24 cellular contexts compared by ENCODE assay signal in genomic region chr16:74899786-74900185, GRCh38.
DNase-seq lines count a peak whose midpoint lies in the region; ATAC-seq and TF ChIP-seq lines count a peak whose summit lies in the region.
"Had no signal": no experiment of that assay in that cellular context is flagged by ENCODE, and none has a peak within 500 bp of the region (broad histone marks: within the 10 kb centered on the region; RNA-seq: fewer than 3 reads in every experiment).

No MANE protein-coding gene starts in this region.

- 0 out of 2 replicates have a peak, but pooled peaks cover 8% of the 10 kb centered on the region for H4K20me1 ChIP-seq in GM23338 (replicated peaks; ENCODE audit: insufficient read depth)
- H4K20me1 ChIP-seq: BLaER1 treated with 17β-estradiol and CSF1 and Interleukin-3, amounts not matched to agents 10 nM and 100 nM had no signal

- H3K4me2 ChIP-seq in GM23338 = no peak overlapping the region
- H3K4me2 ChIP-seq: A549; BLaER1 treated with 17β-estradiol and CSF1 and Interleukin-3, amounts not matched to agents 10 nM and 100 nM had no signal

- H3K27me3 Mint-ChIP-seq in GM23338 (ENCODE audit: insufficient read depth, low read depth, poor library complexity) (peaks cover 4% of the 10 kb centered on the region), T-helper 17 cell (no peaks in the 10 kb centered on the region), type B pancreatic cell (no peaks in the 10 kb centered on the region)
- H3K27me3 Mint-ChIP-seq in central memory CD8-positive, alpha-beta T cell = no peaks in the 10 kb centered on the region
- H3K27me3 Mint-ChIP-seq: CD4-positive, alpha-beta T cell; CD8-positive, alpha-beta memory T cell had no signal

- TF ChIP-seq CTCF in GM23338 (conservative IDR thresholded peaks at IDR 0.05; ENCODE audit: low read depth in 2 of 2) (no peak), type B pancreatic cell (conservative IDR thresholded peaks at IDR 0.05) (no peak)

- DNase-seq in GM23338 (ENCODE audit: low spot score) (no peak), T-helper 17 cell (no peak), type B pancreatic cell (ENCODE audit: extremely low spot score, unreplicated experiment) (no peak)
- no peak for DNase-seq in central memory CD8-positive, alpha-beta T cell (ENCODE audit: low spot score in 2 of 2)
- DNase-seq in stimulated activated effector memory CD8-positive, alpha-beta T cell treated with anti-CD3 and anti-CD28 coated beads, Interleukin-12 subunit alpha, Interleukin-12 subunit beta, amount 100 ng/mL, for 72 hours (ENCODE audit: low spot score in 2 of 2) = no peak
- DNase-seq: 8988T; ACHN; AML-193; BE2C; CD4-positive, alpha-beta T cell; CD8-positive, alpha-beta memory T cell; DMS 273 treated with DMSO at 0.1 percent for 48 hours; DMS79; EL; GDM1; GM23248; H9 had no signal

- H3K9me2 ChIP-seq in GM23338 (ENCODE audit: insufficient read depth) = no peaks in the 10 kb centered on the region

- no peaks in the 10 kb centered on the region for H3K9me3 ChIP-seq in T-helper 17 cell (ENCODE audit: control insufficient read depth, low read length, poor library complexity, severe bottlenecking)
- H3K9me3 ChIP-seq: A549; BE2C; BLaER1 treated with 17β-estradiol and CSF1 and Interleukin-3, amounts not matched to agents 10 nM and 100 nM had no signal

- H3K4me3 Mint-ChIP-seq in GM23338 (no peak overlapping the region), T-helper 17 cell (peak overlapping the region; percentile 43), type B pancreatic cell (no peak overlapping the region)
- no peak overlapping the region for H3K4me3 Mint-ChIP-seq in central memory CD8-positive, alpha-beta T cell
- no peak overlapping the region for H3K4me3 Mint-ChIP-seq in stimulated activated effector memory CD8-positive, alpha-beta T cell treated with anti-CD3 and anti-CD28 coated beads, Interleukin-12 subunit alpha, Interleukin-12 subunit beta, amount 100 ng/mL, for 72 hours
- H3K4me3 Mint-ChIP-seq: CD14-positive monocyte; CD4-positive, alpha-beta T cell; CD8-positive, alpha-beta memory T cell; H9 had no signal

- H3K4me1 ChIP-seq in GM23338 (ENCODE audit: insufficient read depth) = peaks cover 6% of the 10 kb centered on the region; the same call in 1 of the 2 replicates
- H3K4me1 ChIP-seq: BE2C had no signal

- H3K4me1 Mint-ChIP-seq in GM23338 (peaks cover 12% of the 10 kb centered on the region), T-helper 17 cell (peaks cover 12% of the 10 kb centered on the region), type B pancreatic cell (ENCODE audit: unreplicated experiment) (no peaks in the 10 kb centered on the region)
- no peaks in the 10 kb centered on the region for H3K4me1 Mint-ChIP-seq in central memory CD8-positive, alpha-beta T cell
- H3K4me1 Mint-ChIP-seq in stimulated activated effector memory CD8-positive, alpha-beta T cell treated with anti-CD3 and anti-CD28 coated beads, Interleukin-12 subunit alpha, Interleukin-12 subunit beta, amount 100 ng/mL, for 72 hours = peaks cover 4% of the 10 kb centered on the region
- H3K4me1 Mint-ChIP-seq: CD8-positive, alpha-beta memory T cell had no signal

- H3K36me3 Mint-ChIP-seq in GM23338 (ENCODE audit: low read depth) = peaks cover 22% of the 10 kb centered on the region; the same call in 2 of the 3 replicates
- peaks cover 9% of the 10 kb centered on the region for H3K36me3 Mint-ChIP-seq in T-helper 17 cell (ENCODE audit: low read depth)
- H3K36me3 Mint-ChIP-seq in central memory CD8-positive, alpha-beta T cell (ENCODE audit: insufficient read depth) = peaks cover 14% of the 10 kb centered on the region
- H3K36me3 Mint-ChIP-seq in stimulated activated effector memory CD8-positive, alpha-beta T cell treated with anti-CD3 and anti-CD28 coated beads, Interleukin-12 subunit alpha, Interleukin-12 subunit beta, amount 100 ng/mL, for 72 hours = peaks cover 77% of the 10 kb centered on the region
- peaks cover 38% of the 10 kb centered on the region for H3K36me3 Mint-ChIP-seq in type B pancreatic cell

- peaks cover 18% of the 10 kb centered on the region for H3K36me3 ChIP-seq in GM23338 (ENCODE audit: insufficient read depth)
- H3K36me3 ChIP-seq: BE2C had no signal

- no peak overlapping the region for H3K27ac ChIP-seq in GM23338 (ENCODE audit: low read depth)
- H3K27ac ChIP-seq: A549; BLaER1 treated with 17β-estradiol and CSF1 and Interleukin-3, amounts not matched to agents 10 nM and 100 nM; GM23248 had no signal

- H2AFZ ChIP-seq in GM23338 = no peak overlapping the region
- H2AFZ ChIP-seq: GM23248 had no signal

- H3K27me3 ChIP-seq in GM23338 (ENCODE audit: insufficient read depth) = no peaks in the 10 kb centered on the region
- H3K27me3 ChIP-seq: BE2C; BLaER1 treated with 17β-estradiol and CSF1 and Interleukin-3, amounts not matched to agents 10 nM and 100 nM had no signal

- ATAC-seq in GM23338 (no peak), T-helper 17 cell (no peak), GM19351 (IDR thresholded peaks at IDR 0.05; ENCODE audit: unreplicated experiment) (no peak), GM21526 (IDR thresholded peaks at IDR 0.05; ENCODE audit: low FRiP score, unreplicated experiment) (no peak)
- ATAC-seq in central memory CD8-positive, alpha-beta T cell (replicated peaks; ENCODE audit: extremely low read depth, poor library complexity, severe bottlenecking) = no peak
- no peak for ATAC-seq in stimulated activated effector memory CD8-positive, alpha-beta T cell treated with anti-CD3 and anti-CD28 coated beads, Interleukin-12 subunit alpha, Interleukin-12 subunit beta, amount 100 ng/mL, for 72 hours
- ATAC-seq: A549, GM12878, HCT116 had no signal

- H3K27ac Mint-ChIP-seq in GM23338 = 0 out of 2 replicates have a peak overlapping the region, but pooled peaks have one; percentile 22
- H3K27ac Mint-ChIP-seq in T-helper 17 cell = no peak overlapping the region
- H3K27ac Mint-ChIP-seq in central memory CD8-positive, alpha-beta T cell (ENCODE audit: low read depth) = peak overlapping the region; percentile 5
- H3K27ac Mint-ChIP-seq in stimulated activated effector memory CD8-positive, alpha-beta T cell treated with anti-CD3 and anti-CD28 coated beads, Interleukin-12 subunit alpha, Interleukin-12 subunit beta, amount 100 ng/mL, for 72 hours = peak overlapping the region; percentile 1
- no peak overlapping the region for H3K27ac Mint-ChIP-seq in type B pancreatic cell
- H3K27ac Mint-ChIP-seq: CD4-positive, alpha-beta T cell had no signal

- no peaks in the 10 kb centered on the region for H3F3A ChIP-seq in GM23338 (replicated peaks; ENCODE audit: low read depth)

- no peak overlapping the region for H3K4me3 ChIP-seq in GM23338
- H3K4me3 ChIP-seq: A549; BLaER1 treated with 17β-estradiol and CSF1 and Interleukin-3, amounts not matched to agents 10 nM and 100 nM; GM12878; GM23248 had no signal

- H3K9me3 Mint-ChIP-seq in GM23338 (no peaks in the 10 kb centered on the region), type B pancreatic cell (no peaks in the 10 kb centered on the region)
- H3K9me3 Mint-ChIP-seq in central memory CD8-positive, alpha-beta T cell = no peaks in the 10 kb centered on the region
- no peaks in the 10 kb centered on the region for H3K9me3 Mint-ChIP-seq in stimulated activated effector memory CD8-positive, alpha-beta T cell treated with anti-CD3 and anti-CD28 coated beads, Interleukin-12 subunit alpha, Interleukin-12 subunit beta, amount 100 ng/mL, for 72 hours
- H3K9me3 Mint-ChIP-seq: CD4-positive, alpha-beta T cell; CD8-positive, alpha-beta memory T cell; H9 had no signal

- H3K79me2 ChIP-seq in GM23338 (replicated peaks; ENCODE audit: insufficient read depth) = no peaks in the 10 kb centered on the region

Comparison
In these comparisons a context has a peak if more than half of its experiments do, and no peak if none do; other contexts are left out.
1. H3K27ac Mint-ChIP-seq: peak in GM23338 (single experiment), central memory CD8-positive, alpha-beta T cell (single experiment) and stimulated activated effector memory CD8-positive, alpha-beta T cell treated with anti-CD3 and anti-CD28 coated beads, Interleukin-12 subunit alpha, Interleukin-12 subunit beta, amount 100 ng/mL, for 72 hours (single experiment); none in T-helper 17 cell (single experiment) and type B pancreatic cell (single experiment).